Comparison of ENCODE assay signal across 1 cellular context in genomic region chr10:75865413-75865812, GRCh38.
TF ChIP-seq lines count a peak whose summit lies in the region.

No MANE protein-coding gene starts in this region.

TF ChIP-seq in endothelial cell of umbilical vein, 7 proteins besides CTCF, POLR2A, EP300 and RAD21:
- TF ChIP-seq FOS (IDR thresholded peaks at IDR 0.05; ENCODE audit: borderline replicate concordance, insufficient read depth, low read length) = no peak
- peak; percentile 9 for TF ChIP-seq JUN (IDR thresholded peaks at IDR 0.05; ENCODE audit: borderline replicate concordance, insufficient read depth, insufficient read length, low read depth)
- peak; percentile 22 for TF ChIP-seq GATA2 (IDR thresholded peaks at IDR 0.05; ENCODE audit: insufficient read depth, insufficient read length, low read depth, low read length)
- no peak for TF ChIP-seq EZH2 (IDR thresholded peaks at IDR 0.05; ENCODE audit: borderline replicate concordance, low read depth, low read length, severe bottlenecking)
- no peak for TF ChIP-seq MAX (IDR thresholded peaks at IDR 0.05; ENCODE audit: insufficient read depth, insufficient read length)
- TF ChIP-seq MYC (IDR thresholded peaks at IDR 0.05; ENCODE audit: low read depth, low read length) = no peak
- TF ChIP-seq POLR2AphosphoS5 (IDR thresholded peaks at IDR 0.05; ENCODE audit: insufficient read depth, low read depth, low read length) = no peak
